In the genomic region with DNA sequence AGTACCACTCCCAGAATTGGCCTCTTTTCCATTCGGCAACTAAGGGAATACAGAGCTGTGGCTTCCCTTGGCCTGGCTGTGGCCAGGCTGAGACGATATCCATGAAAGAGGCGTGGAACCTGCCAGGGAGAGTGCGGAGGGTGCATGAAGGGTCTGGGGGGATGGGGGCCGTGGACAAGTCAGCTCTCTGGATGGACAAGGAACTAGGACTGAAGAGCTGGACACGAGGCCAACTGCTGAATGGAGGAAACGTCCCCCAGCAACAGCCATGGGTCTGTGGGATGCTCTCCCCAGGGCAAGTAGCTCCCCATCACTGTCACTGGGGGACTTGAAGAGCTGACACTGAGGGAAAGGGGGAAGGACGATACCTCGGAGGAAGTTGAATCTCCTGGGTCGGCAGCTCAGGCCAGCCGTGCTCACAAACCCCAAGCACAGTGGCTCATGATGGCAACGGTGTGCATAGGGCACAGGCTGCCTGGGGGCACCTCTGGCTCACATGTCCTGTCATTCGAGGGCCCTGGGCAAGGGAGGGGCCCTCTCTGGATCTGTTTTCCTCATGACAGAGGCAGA, we compare ENCODE assay signal across 18 cellular contexts. TPM values are rescaled to one million over a fixed set of nuclear protein-coding genes. Genes with fewer than 3 reads are reported as not detected.
DNase-seq lines count a peak whose midpoint lies in the region; ATAC-seq and TF ChIP-seq lines count a peak whose summit lies in the region.
"Had no signal": no experiment of that assay in that cellular context is flagged by ENCODE, and none has a peak within 500 bp of the region (broad histone marks: within the 10 kb centered on the region; RNA-seq: fewer than 3 reads in every experiment).

No MANE protein-coding gene starts in this region.

- no peaks in the 10 kb centered on the region for H3K4me1 ChIP-seq in H9 (ENCODE audit: insufficient read depth, low read length)
- peaks cover 23% of the 10 kb centered on the region for H3K4me1 ChIP-seq in lower lobe of right lung
- peaks cover 17% of the 10 kb centered on the region for H3K4me1 ChIP-seq in upper lobe of right lung
- H3K4me1 ChIP-seq: Caco-2 had no signal

- TF ChIP-seq CTCF in H9 (conservative IDR thresholded peaks at IDR 0.05) (no peak), chondrocyte (IDR thresholded peaks at IDR 0.05) (no peak), lower lobe of right lung (IDR thresholded peaks at IDR 0.05) (no peak), upper lobe of right lung (IDR thresholded peaks at IDR 0.05) (no peak)

- H2BK5ac ChIP-seq in H9 (ENCODE audit: insufficient read length, low read length) = no peak overlapping the region

- H3K27ac ChIP-seq in H9 (ENCODE audit: insufficient read length, low read depth, low read length) (no peak overlapping the region), lower lobe of right lung (no peak overlapping the region), upper lobe of right lung (no peak overlapping the region)
- H3K27ac ChIP-seq: A549 had no signal

- H3T11ph ChIP-seq in H9 (ENCODE audit: low read length) = no peak overlapping the region

- no peaks in the 10 kb centered on the region for H3K27me3 ChIP-seq in H9 (ENCODE audit: insufficient read depth, low read length)
- peaks cover 27% of the 10 kb centered on the region for H3K27me3 ChIP-seq in lower lobe of right lung (ENCODE audit: low read depth)
- peaks cover 17% of the 10 kb centered on the region for H3K27me3 ChIP-seq in upper lobe of right lung

- intact Hi-C loops in lower lobe of right lung (cut with DNase I) = no loop called here
- intact Hi-C loops in upper lobe of right lung (cut with DNase I) = loop anchor here (10.0 kb wide), 2 partner anchors 261 to 331 kb away; no protein-coding TSS in a partner anchor
- intact Hi-C loops in Right ventricle myocardium superior (cut with DNase I) = no loop called here

- DNase-seq in H9 = no peak
- peak; percentile 54 for DNase-seq in chondrocyte (ENCODE audit: low spot score)
- DNase-seq in lower lobe of right lung = peak; percentile 28
- DNase-seq in upper lobe of right lung = peak; percentile 43
- DNase-seq in Right ventricle myocardium superior = no peak
- DNase-seq in DMS 273 treated with DMSO at 0.1 percent for 48 hours (lab: John Stamatoyannopoulos, UW) = no peak
- DNase-seq: Caco-2; CD4-positive, alpha-beta memory T cell; Karpas-422; MV-4-11; NCI-H1105 treated with DMSO at 0.1 percent for 48 hours; NCI-H2029 treated with DMSO at 0.1 percent for 48 hours; NCI-H226; NCI-H510A treated with DMSO at 0.1 percent for 48 hours; NCI-H774 had no signal

- H3K4me1 Mint-ChIP-seq in H9 = peaks cover 15 to 19% of the 10 kb centered on the region in 2 experiments
- peaks cover 6% of the 10 kb centered on the region for H3K4me1 Mint-ChIP-seq in chondrocyte (ENCODE audit: low read depth)

- no peak overlapping the region for H3K56ac ChIP-seq in H9 (ENCODE audit: insufficient read length, low read depth, low read length)

- H3K27ac Mint-ChIP-seq in H9 = no peak overlapping the region; a peak in 1 of 7 replicates
- H3K27ac Mint-ChIP-seq in chondrocyte (ENCODE audit: unreplicated experiment) = no peak overlapping the region
- H3K27ac Mint-ChIP-seq: CD4-positive, alpha-beta memory T cell had no signal

- H4K8ac ChIP-seq in H9 (replicated peaks; ENCODE audit: insufficient read length, low read depth, low read length) = no peak overlapping the region

- no peak overlapping the region for H2BK120ac ChIP-seq in H9 (ENCODE audit: low read depth, low read length, poor library complexity, severe bottlenecking)

- no peak overlapping the region for H2BK20ac ChIP-seq in H9 (ENCODE audit: low read depth, low read length, poor library complexity, severe bottlenecking)

- no peak overlapping the region for H2AK5ac ChIP-seq in H9 (ENCODE audit: insufficient read length, low read length)

- H3K23ac ChIP-seq in H9 (ENCODE audit: insufficient read length, low read depth, low read length) = no peak overlapping the region

- no peak overlapping the region for H3K4ac ChIP-seq in H9 (ENCODE audit: low read depth, low read length)

- no peak overlapping the region for H3K9ac ChIP-seq in H9 (ENCODE audit: extremely low read depth, insufficient read length, low read length)

- H4K5ac ChIP-seq in H9 (ENCODE audit: insufficient read length, low read depth, low read length) = no peak overlapping the region

- no peaks in the 10 kb centered on the region for H3K36me3 ChIP-seq in lower lobe of right lung
- no peaks in the 10 kb centered on the region for H3K36me3 ChIP-seq in upper lobe of right lung

- H3K9me3 ChIP-seq in H9 (ENCODE audit: control insufficient read depth, low read depth, low read length) = no peaks in the 10 kb centered on the region
- no peaks in the 10 kb centered on the region for H3K9me3 ChIP-seq in lower lobe of right lung
- no peaks in the 10 kb centered on the region for H3K9me3 ChIP-seq in upper lobe of right lung
- H3K9me3 ChIP-seq: A549, Caco-2 had no signal

- H3K79me1 ChIP-seq in H9 (ENCODE audit: insufficient read depth, low read depth, low read length, poor library complexity, severe bottlenecking) = no peaks in the 10 kb centered on the region

- no peak overlapping the region for H2AFZ ChIP-seq in H9 (ENCODE audit: low read length)

- no peak overlapping the region for H2BK12ac ChIP-seq in H9 (ENCODE audit: insufficient read length, low read depth, low read length)

- peaks cover 9% of the 10 kb centered on the region for H3K23me2 ChIP-seq in H9 (ENCODE audit: insufficient read length, low read depth, low read length, poor library complexity, severe bottlenecking)

- WGBS in H9 (ENCODE audit: extremely low coverage, insufficient read length, low lambda C conversion rate) = no CpG with 5 or more reads among the region's 13 CpGs

- H3K4me3 Mint-ChIP-seq in H9 (no peak overlapping the region; a peak in 1 of 5 replicates), chondrocyte (ENCODE audit: unreplicated experiment) (no peak overlapping the region)
- H3K4me3 Mint-ChIP-seq: CD4-positive, alpha-beta memory T cell had no signal

- H3K79me2 ChIP-seq in H9 (ENCODE audit: insufficient read depth, low read length) = no peaks in the 10 kb centered on the region

- H3K9me3 Mint-ChIP-seq in H9 = no peaks in the 10 kb centered on the region
- H3K9me3 Mint-ChIP-seq in chondrocyte (ENCODE audit: low read depth) = no peaks in the 10 kb centered on the region

- no peaks in the 10 kb centered on the region for H3K36me3 Mint-ChIP-seq in H9 (ENCODE audit: insufficient read depth in 1 of 3, low read depth in 3 of 3)
- H3K36me3 Mint-ChIP-seq in chondrocyte (ENCODE audit: low read depth) = no peaks in the 10 kb centered on the region
- H3K36me3 Mint-ChIP-seq: CD4-positive, alpha-beta memory T cell had no signal

- H3K4me3 ChIP-seq in lower lobe of right lung = no peak overlapping the region
- H3K4me3 ChIP-seq in upper lobe of right lung = no peak overlapping the region
- H3K4me3 ChIP-seq: A549 had no signal

- ATAC-seq in lower lobe of right lung (no peak), upper lobe of right lung (no peak), Right ventricle myocardium superior (ENCODE audit: poor library complexity) (no peak), HG02970 (IDR thresholded peaks at IDR 0.05; ENCODE audit: low FRiP score, unreplicated experiment) (no peak)
- ATAC-seq: A549, Panc1 had no signal

- peaks cover 41% of the 10 kb centered on the region for H3K27me3 Mint-ChIP-seq in H9 (ENCODE audit: low read depth)
- H3K27me3 Mint-ChIP-seq in chondrocyte (ENCODE audit: low read depth) = peaks cover 48% of the 10 kb centered on the region

- no peak overlapping the region for H3K4me2 ChIP-seq in H9 (ENCODE audit: insufficient read depth, insufficient read length, low read length)
- H3K4me2 ChIP-seq: A549 had no signal

- no peak overlapping the region for H3K18ac ChIP-seq in H9 (ENCODE audit: insufficient read length, low read depth, low read length)

- no peaks in the 10 kb centered on the region for H4K20me1 ChIP-seq in H9 (ENCODE audit: control insufficient read depth, insufficient read depth, insufficient read length)

- no peak overlapping the region for H2BK15ac ChIP-seq in H9 (ENCODE audit: low read depth, low read length)

- H3K14ac ChIP-seq in H9 (ENCODE audit: insufficient read depth, low read length) = peak overlapping the region; percentile 38; the same call in 1 of the 2 replicates

- no peak overlapping the region for H4K91ac ChIP-seq in H9 (ENCODE audit: insufficient read length, low read depth, low read length)

RNA-seq across cellular contexts. Expression of gene OLFM1, which starts 4.1 kb away (rescaled TPM):
- 34.1 and 36.8 TPM in 2 replicates for total RNA-seq in H9 (2021)
- 1.2 to 4.2 TPM (median 2.8 TPM) in 3 replicates for total RNA-seq in chondrocyte
- 24.1 TPM for total RNA-seq in lower lobe of right lung
- total RNA-seq in upper lobe of right lung = 26.0 TPM
- total RNA-seq in Right ventricle myocardium superior = 11.9 TPM
- total RNA-seq: Caco-2; CD4-positive, alpha-beta memory T cell had no signal

Comparison
In these comparisons a context has a peak if more than half of its experiments do, and no peak if none do; other contexts are left out.
1. DNase-seq: peak in chondrocyte (single experiment), lower lobe of right lung (single experiment) and upper lobe of right lung (single experiment); none in H9 (single experiment), Right ventricle myocardium superior (single experiment) and DMS 273 treated with DMSO at 0.1 percent for 48 hours (single experiment).